Comparison of ENCODE assay signal across 8 cellular contexts in the genomic region with DNA sequence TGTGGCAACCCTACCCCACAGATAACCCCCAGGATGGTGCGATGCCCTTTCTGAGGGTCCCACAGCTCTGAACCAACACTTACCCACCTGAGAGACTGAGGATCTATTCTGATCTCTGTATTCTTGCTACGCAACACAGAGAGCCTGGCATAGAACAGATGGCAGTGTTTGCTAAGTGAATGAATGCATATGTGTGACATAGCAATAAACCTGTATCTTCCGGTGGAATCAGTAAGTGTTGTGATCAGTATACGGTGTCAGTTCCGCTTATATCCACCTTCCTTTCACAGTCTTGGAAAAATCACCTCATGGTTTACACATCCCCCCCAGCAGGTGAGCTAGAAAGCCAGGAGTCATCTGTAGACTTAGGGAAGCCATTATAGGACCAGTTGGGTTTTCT. TPM values are rescaled to one million over a fixed set of nuclear protein-coding genes. Genes with fewer than 3 reads are reported as not detected.
A peak's percentile ranks its signal among the peaks of the same experiment; 100 is the strongest.
DNase-seq lines count a peak whose midpoint lies in the region; ATAC-seq and TF ChIP-seq lines count a peak whose summit lies in the region.

No MANE protein-coding gene starts in this region.

- no peak for TF ChIP-seq CTCF in CD8-positive, alpha-beta T cell (IDR thresholded peaks at IDR 0.05)

- H3K27me3 Mint-ChIP-seq in CD8-positive, alpha-beta T cell (ENCODE audit: low read depth) = peaks cover 4% of the 10 kb centered on the region
- H3K27me3 Mint-ChIP-seq in naive thymus-derived CD8-positive, alpha-beta T cell = peaks cover 0 to 9% (median 2%) of the 10 kb centered on the region in 5 donors

- intact Hi-C loops in CD8-positive, alpha-beta T cell (cut with DNase I, micrococcal nuclease) = no loop called here
- intact Hi-C loops in cardiac septum (cut with DNase I) = no loop called here

- no peaks in the 10 kb centered on the region for H3K36me3 Mint-ChIP-seq in CD8-positive, alpha-beta T cell
- no peaks in the 10 kb centered on the region for H3K36me3 Mint-ChIP-seq in naive thymus-derived CD8-positive, alpha-beta T cell

- no peak for ATAC-seq in CD8-positive, alpha-beta T cell
- ATAC-seq in naive thymus-derived CD8-positive, alpha-beta T cell = no peak
- ATAC-seq in GM21526 (IDR thresholded peaks at IDR 0.05; ENCODE audit: low FRiP score, unreplicated experiment) (no peak), GM18861 (IDR thresholded peaks at IDR 0.05; ENCODE audit: unreplicated experiment) (no peak)

- DNase-seq in CD8-positive, alpha-beta T cell = no peak
- DNase-seq in NCI-H1092 treated with DMSO at 0.1 percent for 48 hours (lab: John Stamatoyannopoulos, UW) (peak; percentile 69), caudate nucleus (lab: John Stamatoyannopoulos, UW) (peak in 3 of 61 donors; percentile 0 to 22 (median 0)), cardiac septum (ENCODE audit: low spot score) (no peak)
- no peak for DNase-seq in naive thymus-derived CD8-positive, alpha-beta T cell
- no peak for DNase-seq in activated CD4-positive, CD25-positive, alpha-beta regulatory T cell (lab: John Stamatoyannopoulos, UW)

- H3K9me3 Mint-ChIP-seq in CD8-positive, alpha-beta T cell = no peaks in the 10 kb centered on the region
- no peaks in the 10 kb centered on the region for H3K9me3 Mint-ChIP-seq in naive thymus-derived CD8-positive, alpha-beta T cell

- no peak overlapping the region for H3K27ac ChIP-seq in CD8-positive, alpha-beta T cell (ENCODE audit: low read depth, low read length)
- H3K27ac ChIP-seq in caudate nucleus (ENCODE audit: low read depth, low read length) = peak overlapping the region; percentile 6

- CTCF ChIA-PET in CD8-positive, alpha-beta T cell (lab: Charles Lee) = no interaction called here

- peak overlapping the region; percentile 24 for H3K4me3 Mint-ChIP-seq in CD8-positive, alpha-beta T cell
- peak overlapping the region in 8 of 10 donors; percentile 36 to 79 (median 66) for H3K4me3 Mint-ChIP-seq in naive thymus-derived CD8-positive, alpha-beta T cell

- no peaks in the 10 kb centered on the region for H3K9me3 ChIP-seq in CD8-positive, alpha-beta T cell (ENCODE audit: low read length)

- peaks cover 16% of the 10 kb centered on the region for H3K4me1 Mint-ChIP-seq in CD8-positive, alpha-beta T cell (ENCODE audit: low read depth)
- H3K4me1 Mint-ChIP-seq in naive thymus-derived CD8-positive, alpha-beta T cell = peaks cover 2 to 13% (median 11%) of the 10 kb centered on the region in 4 donors

- no peaks in the 10 kb centered on the region for H3K27me3 ChIP-seq in CD8-positive, alpha-beta T cell (ENCODE audit: insufficient read depth, low read length)

- no peak overlapping the region for H3K4me3 ChIP-seq in CD8-positive, alpha-beta T cell (ENCODE audit: low read depth, low read length)

- POLR2A ChIA-PET in CD8-positive, alpha-beta T cell (lab: Charles Lee) = no interaction called here
- POLR2A ChIA-PET in naive thymus-derived CD8-positive, alpha-beta T cell (lab: Charles Lee) = no interaction called here

- peaks cover 6% of the 10 kb centered on the region for H3K4me1 ChIP-seq in CD8-positive, alpha-beta T cell (ENCODE audit: insufficient read depth, low read length)

- H3K36me3 ChIP-seq in CD8-positive, alpha-beta T cell (ENCODE audit: insufficient read depth, low read length) = no peaks in the 10 kb centered on the region

- no peak overlapping the region for H3K27ac Mint-ChIP-seq in CD8-positive, alpha-beta T cell
- peak overlapping the region in 4 of 10 donors; percentile 0 to 85 (median 58) for H3K27ac Mint-ChIP-seq in naive thymus-derived CD8-positive, alpha-beta T cell

RNA-seq across cellular contexts. Expression of gene HSD17B10, which starts 5.9 kb away (rescaled TPM):
- 10 to 100 TPM; 23.4 to 26.2 TPM for total RNA-seq in CD8-positive, alpha-beta T cell
- 10 to 100 TPM; 35.3 to 38.6 TPM for total RNA-seq in naive thymus-derived CD8-positive, alpha-beta T cell
- 100 to 1,000 TPM; 144 to 152 (median 148) TPM for polyA plus RNA-seq in naive thymus-derived CD8-positive, alpha-beta T cell
- 85.2 TPM for total RNA-seq in cardiac septum

RNA-seq across cellular contexts. Expression of gene RIBC1, which starts 17.4 kb away (rescaled TPM):
- total RNA-seq in CD8-positive, alpha-beta T cell = 1 to 10 TPM in 1 of 2 experiments, under 1 TPM in 1; 0.81 to 1.5 TPM
- total RNA-seq in naive thymus-derived CD8-positive, alpha-beta T cell = 1 to 10 TPM; 1.9 to 2.0 TPM
- under 1 TPM in 2 of 3 donors, not detected in 1; 0.42 to 0.43 TPM for polyA plus RNA-seq in naive thymus-derived CD8-positive, alpha-beta T cell
- 0.81 TPM for total RNA-seq in cardiac septum

RNA-seq across cellular contexts. Expression of gene SMC1A, which starts 17.6 kb away (rescaled TPM):
- 10 to 100 TPM; 23.7 to 25.3 TPM for total RNA-seq in CD8-positive, alpha-beta T cell
- 10 to 100 TPM; 64.8 to 68.0 TPM for total RNA-seq in naive thymus-derived CD8-positive, alpha-beta T cell
- polyA plus RNA-seq in naive thymus-derived CD8-positive, alpha-beta T cell = 10 to 100 TPM; 52.3 to 65.3 (median 55.4) TPM
- 50.8 TPM for total RNA-seq in cardiac septum
